ENCODE assay signal across 7 cellular contexts in the genomic region with DNA sequence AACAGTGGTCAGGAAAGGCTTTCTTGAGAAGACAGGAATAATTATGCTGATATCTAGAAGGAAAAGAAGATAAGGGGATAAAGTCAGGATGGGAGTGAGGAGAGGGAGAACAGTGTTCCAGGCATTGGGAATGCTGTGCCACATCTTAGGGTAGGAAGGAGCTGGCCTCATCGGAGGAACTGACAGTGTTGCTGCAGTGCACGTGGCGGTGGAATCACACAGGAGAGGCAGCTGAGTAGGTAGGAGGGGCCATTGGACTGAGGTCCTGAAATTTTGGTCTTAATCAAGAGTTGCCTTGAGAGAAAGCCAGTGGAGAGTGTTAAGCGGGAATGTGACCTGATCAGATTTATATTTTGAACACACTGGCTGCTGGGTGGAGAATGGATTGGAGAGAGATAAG. TPM values are rescaled to one million over a fixed set of nuclear protein-coding genes. Genes with fewer than 3 reads are reported as not detected.
A peak's percentile ranks its signal among the peaks of the same experiment; 100 is the strongest.
DNase-seq lines count a peak whose midpoint lies in the region; ATAC-seq, FAIRE-seq and TF ChIP-seq lines count a peak whose summit lies in the region.
"Not testable (repeated sequence)": the region's sequence is repeated elsewhere in the genome, so short reads cannot be mapped to it uniquely, and the experiment has no call there.

No MANE protein-coding gene starts in this region.

- H3K27ac Mint-ChIP-seq in T-helper 2 cell treated with Interferon-gamma antibody and Interleukin-4, amounts not matched to agents 5 μg/mL and 100 μg/mL, for 36 hours, result peak overlapping the region; percentile 46
- H3K27ac Mint-ChIP-seq in activated T-helper 2 cell treated with anti-CD3 and anti-CD28 coated beads, Interferon-gamma antibody, Interleukin-2, Interleukin-4, amounts not matched to agents 10 μg/mL and 5 μg/mL and 100 μg/mL, durations not matched to agents 14 hours and 24 hours and 36 hours, result peak overlapping the region; percentile 47
- H3K27ac Mint-ChIP-seq in MCF 10A (ENCODE audit: low read depth, unreplicated experiment), result peak overlapping the region; percentile 95
- H3K27ac Mint-ChIP-seq in stimulated activated naive CD8-positive, alpha-beta T cell treated with anti-CD3 and anti-CD28 coated beads, Interleukin-15, amount 100 ng/mL, for 72 hours, result peak overlapping the region; percentile 68 to 92

- not testable (repeated sequence) for H3K27me3 Mint-ChIP-seq in T-helper 2 cell treated with Interferon-gamma antibody and Interleukin-4, amounts not matched to agents 5 μg/mL and 100 μg/mL, for 36 hours (ENCODE audit: low read depth); activated T-helper 2 cell treated with anti-CD3 and anti-CD28 coated beads, Interferon-gamma antibody, Interleukin-2, Interleukin-4, amounts not matched to agents 10 μg/mL and 5 μg/mL and 100 μg/mL, durations not matched to agents 14 hours and 24 hours and 36 hours (ENCODE audit: low read depth); MCF 10A (ENCODE audit: insufficient read depth, unreplicated experiment); stimulated activated naive CD8-positive, alpha-beta T cell treated with anti-CD3 and anti-CD28 coated beads, Interleukin-15, amount 100 ng/mL, for 72 hours

- H3K23ac ChIP-seq in mesendoderm (ENCODE audit: low read length), result not testable (repeated sequence)

- CTCF ChIA-PET in MCF 10A (lab: Yijun Ruan, JAX), result not testable (repeated sequence)

- FAIRE-seq in D721Med (lab: Jason Lieb, UNC), result peak; percentile 94

- not testable (repeated sequence) for TF ChIP-seq POLR2A in esophagus squamous epithelium (IDR thresholded peaks at IDR 0.05)

- H3K9me3 Mint-ChIP-seq in T-helper 2 cell treated with Interferon-gamma antibody and Interleukin-4, amounts not matched to agents 5 μg/mL and 100 μg/mL, for 36 hours; activated T-helper 2 cell treated with anti-CD3 and anti-CD28 coated beads, Interferon-gamma antibody, Interleukin-2, Interleukin-4, amounts not matched to agents 10 μg/mL and 5 μg/mL and 100 μg/mL, durations not matched to agents 14 hours and 24 hours and 36 hours; MCF 10A (ENCODE audit: unreplicated experiment); stimulated activated naive CD8-positive, alpha-beta T cell treated with anti-CD3 and anti-CD28 coated beads, Interleukin-15, amount 100 ng/mL, for 72 hours: not testable (repeated sequence)

- not testable (repeated sequence) for H2BK15ac ChIP-seq in mesendoderm (replicated peaks; ENCODE audit: low read depth)

- not testable (repeated sequence) for H2AK5ac ChIP-seq in mesendoderm (ENCODE audit: low read length)

- intact Hi-C loops in activated T-helper 2 cell treated with anti-CD3 and anti-CD28 coated beads, Interferon-gamma antibody, Interleukin-2, Interleukin-4, amounts not matched to agents 10 μg/mL and 5 μg/mL and 100 μg/mL, durations not matched to agents 14 hours and 24 hours and 36 hours (cut with micrococcal nuclease); esophagus squamous epithelium (cut with DNase I): not testable (repeated sequence)
- intact Hi-C loops in MCF 10A (cut with micrococcal nuclease), result loop anchor here (5.0 kb wide), 1 partner anchor 106 kb away; a partner anchor contains a TSS

- not testable (repeated sequence) for BruUV-seq in MCF 10A (replicated peaks; lab: Mats Ljungman, UMichigan)

- H2BK5ac ChIP-seq in mesendoderm (ENCODE audit: low read length), result not testable (repeated sequence)

- H3K4me1 ChIP-seq in esophagus squamous epithelium, result peaks cover 7 to 41% (median 23%) of the 10 kb centered on the region in 3 donors
- H3K4me1 ChIP-seq in mesendoderm (ENCODE audit: control insufficient read depth, low read depth, low read length), result not testable (repeated sequence)

- H3K79me1 ChIP-seq in mesendoderm (ENCODE audit: low read length), result not testable (repeated sequence)

- H3K4me3 ChIP-seq in esophagus squamous epithelium; mesendoderm (ENCODE audit: low read length): not testable (repeated sequence)

- DNase-seq in D721Med (ENCODE audit: insufficient read length, low spot score); T-helper 2 cell treated with Interferon-gamma antibody and Interleukin-4, amounts not matched to agents 5 μg/mL and 100 μg/mL, for 36 hours (ENCODE audit: low spot score); activated T-helper 2 cell treated with anti-CD3 and anti-CD28 coated beads, Interferon-gamma antibody, Interleukin-2, Interleukin-4, amounts not matched to agents 10 μg/mL and 5 μg/mL and 100 μg/mL, durations not matched to agents 14 hours and 24 hours and 36 hours (ENCODE audit: low spot score); MCF 10A (ENCODE audit: unreplicated experiment); esophagus squamous epithelium (lab: John Stamatoyannopoulos, UW); mesendoderm; stimulated activated naive CD8-positive, alpha-beta T cell treated with anti-CD3 and anti-CD28 coated beads, Interleukin-15, amount 100 ng/mL, for 72 hours: not testable (repeated sequence)

- peaks cover 47% of the 10 kb centered on the region for H3K4me1 Mint-ChIP-seq in T-helper 2 cell treated with Interferon-gamma antibody and Interleukin-4, amounts not matched to agents 5 μg/mL and 100 μg/mL, for 36 hours (ENCODE audit: low read depth)
- peaks cover 47% of the 10 kb centered on the region for H3K4me1 Mint-ChIP-seq in activated T-helper 2 cell treated with anti-CD3 and anti-CD28 coated beads, Interferon-gamma antibody, Interleukin-2, Interleukin-4, amounts not matched to agents 10 μg/mL and 5 μg/mL and 100 μg/mL, durations not matched to agents 14 hours and 24 hours and 36 hours (ENCODE audit: low read depth)
- peaks cover 43% of the 10 kb centered on the region for H3K4me1 Mint-ChIP-seq in MCF 10A (ENCODE audit: insufficient read depth, unreplicated experiment)
- peaks cover 57% of the 10 kb centered on the region for H3K4me1 Mint-ChIP-seq in stimulated activated naive CD8-positive, alpha-beta T cell treated with anti-CD3 and anti-CD28 coated beads, Interleukin-15, amount 100 ng/mL, for 72 hours

- H3K36me3 Mint-ChIP-seq in T-helper 2 cell treated with Interferon-gamma antibody and Interleukin-4, amounts not matched to agents 5 μg/mL and 100 μg/mL, for 36 hours (ENCODE audit: low read depth), result peaks cover 49% of the 10 kb centered on the region
- H3K36me3 Mint-ChIP-seq in activated T-helper 2 cell treated with anti-CD3 and anti-CD28 coated beads, Interferon-gamma antibody, Interleukin-2, Interleukin-4, amounts not matched to agents 10 μg/mL and 5 μg/mL and 100 μg/mL, durations not matched to agents 14 hours and 24 hours and 36 hours (ENCODE audit: low read depth), result peaks cover 56% of the 10 kb centered on the region
- not testable (repeated sequence) for H3K36me3 Mint-ChIP-seq in MCF 10A (ENCODE audit: insufficient read depth, unreplicated experiment)

- H4K5ac ChIP-seq in mesendoderm (ENCODE audit: low read length), result not testable (repeated sequence)

- not testable (repeated sequence) for H3K9ac ChIP-seq in mesendoderm (ENCODE audit: low read length)

- POLR2A ChIA-PET in MCF 10A (lab: Yijun Ruan, JAX), result interaction anchor here (0.7 to 3.4 kb wide), 9 partner anchors 12 to 287 kb away, joined by 3 to 41 read pairs (median 5); a partner anchor contains a TSS

- H3K4me2 ChIP-seq in mesendoderm (ENCODE audit: low read length), result not testable (repeated sequence)

- ATAC-seq in stimulated activated naive CD8-positive, alpha-beta T cell treated with anti-CD3 and anti-CD28 coated beads, Interleukin-15, amount 100 ng/mL, for 72 hours, result not testable (repeated sequence)

- not testable (repeated sequence) for TF ChIP-seq CTCF in D721Med (IDR thresholded peaks at IDR 0.05; ENCODE audit: insufficient read depth, missing control alignments); MCF 10A (IDR thresholded peaks at IDR 0.05; ENCODE audit: unreplicated experiment); esophagus squamous epithelium (IDR thresholded peaks at IDR 0.05)

- H3K79me2 ChIP-seq in mesendoderm (ENCODE audit: control insufficient read depth, insufficient read depth, low read length), result not testable (repeated sequence)

- H3K36me3 ChIP-seq in esophagus squamous epithelium, result peaks cover 0 to 13% (median 0%) of the 10 kb centered on the region in 3 donors
- not testable (repeated sequence) for H3K36me3 ChIP-seq in mesendoderm (ENCODE audit: control insufficient read depth, insufficient read depth, low read length)

- H3K9me3 ChIP-seq in esophagus squamous epithelium, result not testable (repeated sequence)

- peak overlapping the region; percentile 58 to 88 (median 81) for H3K27ac ChIP-seq in esophagus squamous epithelium
- H3K27ac ChIP-seq in mesendoderm (ENCODE audit: low read depth, low read length), result not testable (repeated sequence)

- not testable (repeated sequence) for H4K8ac ChIP-seq in mesendoderm (ENCODE audit: low read depth, low read length)

- not testable (repeated sequence) for H3K4me3 Mint-ChIP-seq in T-helper 2 cell treated with Interferon-gamma antibody and Interleukin-4, amounts not matched to agents 5 μg/mL and 100 μg/mL, for 36 hours; activated T-helper 2 cell treated with anti-CD3 and anti-CD28 coated beads, Interferon-gamma antibody, Interleukin-2, Interleukin-4, amounts not matched to agents 10 μg/mL and 5 μg/mL and 100 μg/mL, durations not matched to agents 14 hours and 24 hours and 36 hours (ENCODE audit: low read depth)
- peak overlapping the region; percentile 64 for H3K4me3 Mint-ChIP-seq in MCF 10A (ENCODE audit: unreplicated experiment)
- peak overlapping the region in 1 of 2 donors; percentile 44 for H3K4me3 Mint-ChIP-seq in stimulated activated naive CD8-positive, alpha-beta T cell treated with anti-CD3 and anti-CD28 coated beads, Interleukin-15, amount 100 ng/mL, for 72 hours

- peak overlapping the region; percentile 34 for H3K56ac ChIP-seq in mesendoderm (ENCODE audit: low read length)

- not testable (repeated sequence) for H2BK120ac ChIP-seq in mesendoderm (ENCODE audit: low read depth, low read length)

- not testable (repeated sequence) for H3K27me3 ChIP-seq in esophagus squamous epithelium; mesendoderm (ENCODE audit: insufficient read depth, low read length, poor library complexity)

- not testable (repeated sequence) for H3K18ac ChIP-seq in mesendoderm (ENCODE audit: low read length)

- H3K4ac ChIP-seq in mesendoderm (ENCODE audit: low read depth, low read length), result not testable (repeated sequence)

- WGBS in esophagus squamous epithelium, 2 donors, result 55 to 86% methylated on average over 4 of the region's 4 CpGs
- WGBS in mesendoderm (ENCODE audit: extremely low coverage, insufficient coverage, low lambda C conversion rate), result no CpG with 5 or more reads among the region's 4 CpGs

RNA-seq across cellular contexts. Expression of a gene that starts 13.9 kb away (rescaled TPM):
- total RNA-seq in activated T-helper 2 cell treated with anti-CD3 and anti-CD28 coated beads, Interferon-gamma antibody, Interleukin-2, Interleukin-4, amounts not matched to agents 10 μg/mL and 5 μg/mL and 100 μg/mL, durations not matched to agents 14 hours and 24 hours and 36 hours, result 30.3 and 32.3 TPM in 2 replicates
- total RNA-seq in MCF 10A (2022), result 37.1 and 40.0 TPM in 2 replicates
- 10 to 100 TPM; 25.6 to 44.3 (median 30.8) TPM for total RNA-seq in esophagus squamous epithelium
- 4.8 TPM for polyA plus RNA-seq in mesendoderm (2013, experiment 1 of 2)
- polyA plus RNA-seq in mesendoderm (2013, experiment 2 of 2), result 4.5 TPM
